8 cellular contexts compared by ENCODE assay signal in genomic region chr17:62065611-62066468, GRCh38. TPM values are rescaled to one million over a fixed set of nuclear protein-coding genes. Genes with fewer than 3 reads are reported as not detected.
DNase-seq lines count a peak whose midpoint lies in the region; ATAC-seq and TF ChIP-seq lines count a peak whose summit lies in the region.

No MANE protein-coding gene starts in this region.

- H3K9me3 ChIP-seq in colonic mucosa, result no peaks in the 10 kb centered on the region

- H3K9ac ChIP-seq in colonic mucosa (ENCODE audit: low read depth in 2 of 2, low read length in 2 of 2), result peak overlapping the region; percentile 91 to 96

- DNase-seq in C1 segment of cervical spinal cord (lab: John Stamatoyannopoulos, UW) (peak; percentile 67 to 97 (median 96)), NCI-H524 treated with DMSO at 0.1 percent for 48 hours (lab: John Stamatoyannopoulos, UW) (peak; percentile 89), colonic mucosa (peak; percentile 99)
- DNase-seq in activated CD4-positive, alpha-beta T cell treated with anti-CD3 and anti-CD28 coated beads for 48 hours, result peak; percentile 99
- peak; percentile 94 to 96 (median 94) for DNase-seq in stimulated activated CD4-positive, alpha-beta T cell treated with anti-CD3 and anti-CD28 coated beads, Interleukin-1b, Interleukin-23, amount 100 ng/mL, for 24 hours (ENCODE audit: low read depth in 4 of 4, low spot score in 1 of 4)

- H3K27ac ChIP-seq in colonic mucosa, result peak overlapping the region; percentile 98
- peak overlapping the region; percentile 96 for H3K27ac ChIP-seq in layer of hippocampus (ENCODE audit: low read depth, low read length)

- peak; percentile 95 for ATAC-seq in GM19324 (IDR thresholded peaks at IDR 0.05; ENCODE audit: low FRiP score, unreplicated experiment)
- peak; percentile 92 for ATAC-seq in HG03460 (IDR thresholded peaks at IDR 0.05; ENCODE audit: unreplicated experiment)

- H3K36me3 ChIP-seq in colonic mucosa, result no peaks in the 10 kb centered on the region

- no peaks in the 10 kb centered on the region for H3K27me3 ChIP-seq in colonic mucosa
- H3K27me3 ChIP-seq in layer of hippocampus (ENCODE audit: control insufficient read depth, insufficient read depth, low read length), result no peaks in the 10 kb centered on the region

- no peaks in the 10 kb centered on the region for H3K4me1 ChIP-seq in colonic mucosa

- H3K4me3 ChIP-seq in colonic mucosa, result peak overlapping the region; percentile 82

- TF ChIP-seq CTCF in colonic mucosa (IDR thresholded peaks at IDR 0.05), result peak; percentile 89

- intact Hi-C loops in colonic mucosa (cut with DNase I), result no loop called here

RNA-seq across cellular contexts. Expression of gene MED13, which starts 0.8 kb away (rescaled TPM):
- total RNA-seq in colonic mucosa, result 10 to 100 TPM; 61.9 to 77.5 TPM

Comparison
In these comparisons a context has a peak if more than half of its experiments do, and no peak if none do; other contexts are left out.
1. Peak in every context shown above with its lines: DNase-seq, ATAC-seq, H3K4me3 ChIP-seq and H3K27ac ChIP-seq.